8 cellular contexts compared by ENCODE assay signal in genomic region chr2:200509227-200509607, GRCh38. TPM values are rescaled to one million over a fixed set of nuclear protein-coding genes. Genes with fewer than 3 reads are reported as not detected.
A peak's percentile ranks its signal among the peaks of the same experiment; 100 is the strongest.
DNase-seq lines count a peak whose midpoint lies in the region; ATAC-seq and TF ChIP-seq lines count a peak whose summit lies in the region.

No MANE protein-coding gene starts in this region.

- no peak for ATAC-seq in HG03108 (IDR thresholded peaks at IDR 0.05; ENCODE audit: unreplicated experiment)
- no peak for ATAC-seq in GM18519 (IDR thresholded peaks at IDR 0.05; ENCODE audit: low FRiP score, unreplicated experiment)

- H3K36me3 ChIP-seq in liver (ENCODE audit: control insufficient read depth in 4 of 4, insufficient read depth in 3 of 4, low read depth in 1 of 4, low read length in 3 of 4) = peaks cover 1 to 10% (median 5%) of the 10 kb centered on the region in 4 donors
- peaks cover 4 to 9% (median 6%) of the 10 kb centered on the region in 3 donors for H3K36me3 ChIP-seq in tibial artery

- peak; percentile 5 for DNase-seq in stimulated activated CD4-positive, alpha-beta T cell treated with anti-CD3 and anti-CD28 coated beads, Interleukin-1b, Interleukin-23, amount 100 ng/mL, for 48 hours
- no peak for DNase-seq in stimulated activated CD4-positive, alpha-beta T cell treated with anti-CD3 and anti-CD28 coated beads, Interleukin-4, amount 100 ng/mL, for 1 hour
- DNase-seq in NCI-H2227 treated with DMSO at 0.1 percent for 48 hours (lab: John Stamatoyannopoulos, UW) (peak; percentile 35), cerebellum (ENCODE audit: low spot score) (peak; percentile 23), tibial artery (no peak)

- H3K27me3 ChIP-seq in liver (ENCODE audit: control insufficient read depth in 4 of 4, insufficient read depth in 4 of 4, low read length in 3 of 4) = no peaks in the 10 kb centered on the region
- no peaks in the 10 kb centered on the region for H3K27me3 ChIP-seq in tibial artery

- peak overlapping the region; percentile 51 to 74 for H3K27ac ChIP-seq in liver (ENCODE audit: low read depth in 1 of 2, low read length in 2 of 2)
- peak overlapping the region; percentile 89 to 93 for H3K27ac ChIP-seq in tibial artery

- H3K9ac ChIP-seq in liver (ENCODE audit: low read depth in 1 of 2, low read length in 2 of 2) = peak overlapping the region; percentile 64 to 90

- TF ChIP-seq RAD21 in liver (IDR thresholded peaks at IDR 0.05) = no peak

- intact Hi-C loops in tibial artery (cut with DNase I; ENCODE audit: low total_unique reads) = no loop called here

- no peaks in the 10 kb centered on the region for H3K9me3 ChIP-seq in liver (ENCODE audit: control insufficient read depth in 4 of 4, low read length in 3 of 4)
- H3K9me3 ChIP-seq in tibial artery = no peaks in the 10 kb centered on the region

- 46% methylated on average over 8 of the region's 8 CpGs for WGBS in liver

- H3K4me3 ChIP-seq in liver (ENCODE audit: low read depth in 1 of 3, low read length in 3 of 3) (peak overlapping the region; percentile 61 to 79 (median 76)), tibial artery (peak overlapping the region; percentile 81 to 99)

- peaks cover 0 to 13% (median 8%) of the 10 kb centered on the region in 4 donors for H3K4me1 ChIP-seq in liver (ENCODE audit: control insufficient read depth in 4 of 4, insufficient read depth in 4 of 4, low read length in 3 of 4)
- peaks cover 0 to 13% (median 7%) of the 10 kb centered on the region in 4 donors for H3K4me1 ChIP-seq in tibial artery

- TF ChIP-seq CTCF in liver (IDR thresholded peaks at IDR 0.05; ENCODE audit: low read depth, low read length, missing input control) (no peak), tibial artery (IDR thresholded peaks at IDR 0.05) (no peak)

TF ChIP-seq in liver, 16 proteins besides CTCF, POLR2A, EP300 and RAD21:
- TF ChIP-seq HNF4A (conservative IDR thresholded peaks at IDR 0.05) = no peak
- TF ChIP-seq, protein P1, sequence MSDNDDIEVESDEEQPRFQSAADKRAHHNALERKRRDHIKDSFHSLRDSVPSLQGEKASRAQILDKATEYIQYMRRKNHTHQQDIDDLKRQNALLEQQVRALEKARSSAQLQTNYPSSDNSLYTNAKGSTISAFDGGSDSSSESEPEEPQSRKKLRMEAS (IDR thresholded peaks at IDR 0.05) = no peak
- no peak for TF ChIP-seq JUND (IDR thresholded peaks at IDR 0.05)

RNA-seq across cellular contexts. Expression of gene KCTD18, which starts 0.7 kb away (rescaled TPM):
- total RNA-seq in cerebellum (8.3 TPM), liver (1 to 10 TPM; 7.8 to 7.9 TPM)
- 1 to 10 TPM; 4.4 to 5.2 TPM for polyA plus RNA-seq in liver

RNA-seq across cellular contexts. Expression of gene SGO2, which starts 16.8 kb away (rescaled TPM):
- total RNA-seq in cerebellum (13.9 TPM), liver (10 to 100 TPM in 1 of 2 donors, under 1 TPM in 1; 0.67 to 14.9 TPM)
- under 1 TPM; 0.58 to 0.88 TPM for polyA plus RNA-seq in liver

Comparison
In these comparisons a context has a peak if more than half of its experiments do, and no peak if none do; other contexts are left out.
1. DNase-seq: peak in stimulated activated CD4-positive, alpha-beta T cell treated with anti-CD3 and anti-CD28 coated beads, Interleukin-1b, Interleukin-23, amount 100 ng/mL, for 48 hours (single experiment), NCI-H2227 treated with DMSO at 0.1 percent for 48 hours (single experiment) and cerebellum (single experiment); none in stimulated activated CD4-positive, alpha-beta T cell treated with anti-CD3 and anti-CD28 coated beads, Interleukin-4, amount 100 ng/mL, for 1 hour (single experiment) and tibial artery (0 of 2).